Comparison of ENCODE assay signal across 1 cellular context in the genomic region with DNA sequence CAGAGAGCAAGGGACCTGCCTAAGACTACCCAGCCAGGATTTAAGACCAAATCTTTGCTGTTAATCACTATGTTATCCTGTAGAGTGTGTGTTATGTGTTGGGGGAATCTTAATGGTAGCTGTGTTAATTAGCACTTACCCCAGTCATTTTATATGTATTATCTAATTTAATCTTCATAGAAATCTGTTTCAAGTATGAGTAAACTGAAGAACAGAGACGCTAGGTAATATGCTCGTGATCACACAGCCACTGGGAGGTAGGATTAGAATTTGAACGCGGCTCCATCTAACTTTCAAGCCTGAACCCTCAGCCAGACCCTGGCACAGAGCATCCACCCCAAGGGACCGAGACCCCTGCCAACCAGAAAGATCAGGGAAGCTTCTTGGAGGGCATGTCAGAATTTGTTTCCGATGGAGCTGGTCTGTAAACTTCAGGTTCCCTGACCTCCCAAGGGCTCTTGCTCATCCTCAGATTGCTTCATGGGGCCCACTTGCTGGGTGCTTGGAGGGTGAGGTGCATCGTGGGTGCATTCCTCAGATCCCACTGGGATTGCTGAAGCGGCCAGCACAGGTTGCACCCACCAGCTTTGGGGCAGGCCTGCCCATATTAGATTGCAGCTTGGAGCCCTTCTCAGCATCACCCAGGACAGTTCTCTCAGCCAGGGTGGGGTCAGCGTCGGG.
TF ChIP-seq lines count a peak whose summit lies in the region.

No MANE protein-coding gene starts in this region.

TF ChIP-seq in K562, 482 proteins besides CTCF, POLR2A, EP300 and RAD21 (continued from another document):
- no peak for TF ChIP-seq MITF (IDR thresholded peaks at IDR 0.05)
- peak; percentile 81 for TF ChIP-seq MIER1 (IDR thresholded peaks at IDR 0.05; ENCODE audit: low read depth)
- TF ChIP-seq, protein P1, sequence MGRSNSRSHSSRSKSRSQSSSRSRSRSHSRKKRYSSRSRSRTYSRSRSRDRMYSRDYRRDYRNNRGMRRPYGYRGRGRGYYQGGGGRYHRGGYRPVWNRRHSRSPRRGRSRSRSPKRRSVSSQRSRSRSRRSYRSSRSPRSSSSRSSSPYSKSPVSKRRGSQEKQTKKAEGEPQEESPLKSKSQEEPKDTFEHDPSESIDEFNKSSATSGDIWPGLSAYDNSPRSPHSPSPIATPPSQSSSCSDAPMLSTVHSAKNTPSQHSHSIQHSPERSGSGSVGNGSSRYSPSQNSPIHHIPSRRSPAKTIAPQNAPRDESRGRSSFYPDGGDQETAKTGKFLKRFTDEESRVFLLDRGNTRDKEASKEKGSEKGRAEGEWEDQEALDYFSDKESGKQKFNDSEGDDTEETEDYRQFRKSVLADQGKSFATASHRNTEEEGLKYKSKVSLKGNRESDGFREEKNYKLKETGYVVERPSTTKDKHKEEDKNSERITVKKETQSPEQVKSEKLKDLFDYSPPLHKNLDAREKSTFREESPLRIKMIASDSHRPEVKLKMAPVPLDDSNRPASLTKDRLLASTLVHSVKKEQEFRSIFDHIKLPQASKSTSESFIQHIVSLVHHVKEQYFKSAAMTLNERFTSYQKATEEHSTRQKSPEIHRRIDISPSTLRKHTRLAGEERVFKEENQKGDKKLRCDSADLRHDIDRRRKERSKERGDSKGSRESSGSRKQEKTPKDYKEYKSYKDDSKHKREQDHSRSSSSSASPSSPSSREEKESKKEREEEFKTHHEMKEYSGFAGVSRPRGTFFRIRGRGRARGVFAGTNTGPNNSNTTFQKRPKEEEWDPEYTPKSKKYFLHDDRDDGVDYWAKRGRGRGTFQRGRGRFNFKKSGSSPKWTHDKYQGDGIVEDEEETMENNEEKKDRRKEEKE (IDR thresholded peaks at IDR 0.05; ENCODE audit: borderline replicate concordance in 1 of 2, control insufficient read depth in 1 of 2, low read depth in 2 of 2, low read length in 1 of 2), result no peak
- no peak for TF ChIP-seq ZNF395 (CRISPR knock-in tag; IDR thresholded peaks at IDR 0.05)
- TF ChIP-seq FOS (IDR thresholded peaks at IDR 0.05; ENCODE audit: extremely low read depth, insufficient read length), result no peak
- TF ChIP-seq RBFOX2 (IDR thresholded peaks at IDR 0.05; ENCODE audit: low read depth, low read length), result no peak
- TF ChIP-seq RBM25 (IDR thresholded peaks at IDR 0.05; ENCODE audit: low read depth, low read length, severe bottlenecking), result peak; percentile 90
- TF ChIP-seq, protein P2, sequence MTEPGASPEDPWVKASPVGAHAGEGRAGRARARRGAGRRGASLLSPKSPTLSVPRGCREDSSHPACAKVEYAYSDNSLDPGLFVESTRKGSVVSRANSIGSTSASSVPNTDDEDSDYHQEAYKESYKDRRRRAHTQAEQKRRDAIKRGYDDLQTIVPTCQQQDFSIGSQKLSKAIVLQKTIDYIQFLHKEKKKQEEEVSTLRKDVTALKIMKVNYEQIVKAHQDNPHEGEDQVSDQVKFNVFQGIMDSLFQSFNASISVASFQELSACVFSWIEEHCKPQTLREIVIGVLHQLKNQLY (CRISPR knock-in tag; conservative IDR thresholded peaks at IDR 0.05), result no peak
- TF ChIP-seq, protein P3, sequence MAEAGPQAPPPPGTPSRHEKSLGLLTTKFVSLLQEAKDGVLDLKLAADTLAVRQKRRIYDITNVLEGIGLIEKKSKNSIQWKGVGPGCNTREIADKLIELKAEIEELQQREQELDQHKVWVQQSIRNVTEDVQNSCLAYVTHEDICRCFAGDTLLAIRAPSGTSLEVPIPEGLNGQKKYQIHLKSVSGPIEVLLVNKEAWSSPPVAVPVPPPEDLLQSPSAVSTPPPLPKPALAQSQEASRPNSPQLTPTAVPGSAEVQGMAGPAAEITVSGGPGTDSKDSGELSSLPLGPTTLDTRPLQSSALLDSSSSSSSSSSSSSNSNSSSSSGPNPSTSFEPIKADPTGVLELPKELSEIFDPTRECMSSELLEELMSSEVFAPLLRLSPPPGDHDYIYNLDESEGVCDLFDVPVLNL (CRISPR knock-in tag; IDR thresholded peaks at IDR 0.05; ENCODE audit: low read depth), result no peak
- TF ChIP-seq PRMT5 (CRISPR knock-in tag; IDR thresholded peaks at IDR 0.05), result no peak
TF ChIP-seq in K562: peak in this region for 5.
